ENCODE assay signal across 7 cellular contexts in the genomic region with DNA sequence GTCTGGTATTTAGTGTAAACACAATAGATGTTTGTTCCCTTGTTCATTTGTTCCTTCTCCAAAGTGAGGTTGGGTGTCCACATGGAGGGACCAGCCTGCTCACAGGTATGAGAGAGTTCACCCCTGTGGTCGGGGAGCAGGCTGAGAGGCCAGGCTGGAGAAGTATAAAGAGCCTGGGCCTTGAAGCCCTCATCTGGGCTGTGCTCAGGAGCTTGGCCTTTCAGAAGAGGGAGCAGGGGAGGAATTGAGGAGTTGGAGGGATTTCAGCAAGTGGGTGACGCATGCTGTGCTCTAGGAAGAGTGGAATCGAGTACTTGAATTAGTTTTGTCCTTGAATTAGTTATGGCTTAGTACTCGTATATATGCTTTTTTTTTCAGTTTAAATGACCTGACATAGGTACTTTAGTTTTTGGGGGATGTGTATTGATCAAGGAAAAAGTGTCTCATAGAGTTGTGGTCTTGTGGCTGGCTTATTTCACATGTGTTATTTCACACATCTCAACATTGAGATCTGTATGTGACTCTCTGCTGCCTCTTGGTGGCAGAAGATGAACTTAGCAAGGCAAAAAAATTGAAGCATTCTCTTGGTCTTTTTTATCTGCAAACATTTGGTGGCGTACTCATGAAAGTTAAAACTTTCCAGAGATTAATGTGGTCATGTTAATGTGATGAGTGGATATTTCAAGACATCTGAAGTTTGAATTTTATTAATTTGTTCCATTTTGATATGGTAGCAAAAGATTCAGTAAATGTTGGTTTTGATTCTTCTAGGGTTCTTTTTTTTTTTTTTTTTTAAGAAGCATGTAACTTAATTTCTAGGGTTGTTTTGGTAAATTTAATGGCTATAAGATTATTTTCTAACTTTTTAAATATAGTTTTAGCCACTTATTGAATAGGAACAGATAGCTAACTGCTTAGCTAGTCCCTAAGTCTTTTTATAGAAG. TPM values are rescaled to one million over a fixed set of nuclear protein-coding genes. Genes with fewer than 3 reads are reported as not detected.
DNase-seq lines count a peak whose midpoint lies in the region; ATAC-seq and TF ChIP-seq lines count a peak whose summit lies in the region.

No MANE protein-coding gene starts in this region.

- H3K4me3 Mint-ChIP-seq in activated naive CD8-positive, alpha-beta T cell treated with anti-CD3 and anti-CD28 coated beads for 36 hours, result no peak overlapping the region

- in situ Hi-C loops in G401 (cut with HindIII; ENCODE audit: low sequenced_read_pairs), result no loop called here

- no peaks in the 10 kb centered on the region for H3K27me3 ChIP-seq in heart right ventricle

- DNase-seq in G401 (ENCODE audit: low spot score) (peak; percentile 84), OCI-M1 (lab: John Stamatoyannopoulos, UW) (peak; percentile 84), heart right ventricle (peak in 1 of 2 donors; percentile 22), putamen (ENCODE audit: low spot score) (peak; percentile 80)
- peak; percentile 41 for DNase-seq in activated naive CD8-positive, alpha-beta T cell treated with anti-CD3 and anti-CD28 coated beads for 36 hours

- ATAC-seq in GM21367 (IDR thresholded peaks at IDR 0.05; ENCODE audit: unreplicated experiment) (peak; percentile 73), HG03575 (IDR thresholded peaks at IDR 0.05; ENCODE audit: extremely low read depth, insufficient number of reproducible peaks, low FRiP score, unreplicated experiment) (peak; percentile 75), heart right ventricle (peak in 6 of 8 donors; percentile 42 to 70 (median 57))

- intact Hi-C loops in heart right ventricle (cut with DNase I), result loop anchor here (5.0 to 10.0 kb wide), 6 partner anchors 154 to 259 kb away; no protein-coding TSS in a partner anchor

- no peaks in the 10 kb centered on the region for H3K36me3 ChIP-seq in heart right ventricle

- peak; percentile 50 to 84 (median 76) for TF ChIP-seq CTCF in heart right ventricle (IDR thresholded peaks at IDR 0.05)

- H3K9me3 Mint-ChIP-seq in activated naive CD8-positive, alpha-beta T cell treated with anti-CD3 and anti-CD28 coated beads for 36 hours, result no peaks in the 10 kb centered on the region

- H3K27ac ChIP-seq in heart right ventricle, result no peak overlapping the region

- H3K4me1 Mint-ChIP-seq in activated naive CD8-positive, alpha-beta T cell treated with anti-CD3 and anti-CD28 coated beads for 36 hours, result peaks cover 25% of the 10 kb centered on the region

- peaks cover 0 to 8% (median 0%) of the 10 kb centered on the region in 9 donors for H3K4me1 ChIP-seq in heart right ventricle

- 59 to 66% methylated on average over 5 of the region's 5 CpGs for WGBS in heart right ventricle, 2 donors

- no peaks in the 10 kb centered on the region for H3K9me3 ChIP-seq in heart right ventricle

- no peak overlapping the region for H3K4me3 ChIP-seq in heart right ventricle

- peak overlapping the region; percentile 83 for H3K27ac Mint-ChIP-seq in activated naive CD8-positive, alpha-beta T cell treated with anti-CD3 and anti-CD28 coated beads for 36 hours

- peaks cover 6% of the 10 kb centered on the region for H3K36me3 Mint-ChIP-seq in activated naive CD8-positive, alpha-beta T cell treated with anti-CD3 and anti-CD28 coated beads for 36 hours

- no peaks in the 10 kb centered on the region for H3K27me3 Mint-ChIP-seq in activated naive CD8-positive, alpha-beta T cell treated with anti-CD3 and anti-CD28 coated beads for 36 hours

RNA-seq across cellular contexts. Expression of gene SLAIN1, which starts 54.3 kb away (rescaled TPM):
- 0.24 TPM in 1 of 2 replicates, not detected in the other for total RNA-seq in G401 (2014; rRNA removed; shearing (Covaris generic))
- total RNA-seq in activated naive CD8-positive, alpha-beta T cell treated with anti-CD3 and anti-CD28 coated beads for 36 hours, result 10 to 100 TPM; 29.3 to 31.3 TPM
- 10 to 100 TPM in 4 of 10 donors, 1 to 10 TPM in 6; 4.1 to 13.6 (median 9.3) TPM for total RNA-seq in heart right ventricle
- polyA plus RNA-seq in heart right ventricle, result 1 to 10 TPM; 1.4 to 3.7 TPM
